8 cellular contexts compared by ENCODE assay signal in genomic region chr19:55165952-55166529, GRCh38. TPM values are rescaled to one million over a fixed set of nuclear protein-coding genes. Genes with fewer than 3 reads are reported as not detected.
DNase-seq lines count a peak whose midpoint lies in the region; ATAC-seq and TF ChIP-seq lines count a peak whose summit lies in the region.

No MANE protein-coding gene starts in this region.

- H3K27me3 ChIP-seq in iPS-15b (ENCODE audit: control insufficient read depth, insufficient read depth, low read length), result peaks cover 35% of the 10 kb centered on the region

- no peak overlapping the region for H3K9ac ChIP-seq in SK-N-MC (ENCODE audit: insufficient read length)
- no peak overlapping the region for H3K9ac ChIP-seq in iPS-15b (ENCODE audit: low read depth, low read length)

- H3K27ac Mint-ChIP-seq in brain, result peak overlapping the region in 3 of 5 experiments; percentile 52 to 92 (median 91)

- DNase-seq in AG08395 (ENCODE audit: low spot score) (peak; percentile 69), NCI-H1092 treated with DMSO at 0.1 percent for 48 hours (lab: John Stamatoyannopoulos, UW) (peak; percentile 5), SK-N-MC (ENCODE audit: low read depth, low spot score) (no peak), skeletal muscle cell (ENCODE audit: low read depth) (no peak)

- H3K36me3 ChIP-seq in SK-N-MC (ENCODE audit: insufficient read depth, low read length) (no peaks in the 10 kb centered on the region), iPS-15b (ENCODE audit: control insufficient read depth, insufficient read depth, low read length) (no peaks in the 10 kb centered on the region)

- H3K36me3 Mint-ChIP-seq in brain, result no peaks in the 10 kb centered on the region

- H3K9me3 ChIP-seq in SK-N-MC (ENCODE audit: low read depth, low read length) (no peaks in the 10 kb centered on the region), iPS-15b (ENCODE audit: control insufficient read depth, insufficient read depth, low read length) (no peaks in the 10 kb centered on the region)

- ATAC-seq in GM18909 (IDR thresholded peaks at IDR 0.05; ENCODE audit: poor library complexity, unreplicated experiment) (peak; percentile 23), GM19397 (IDR thresholded peaks at IDR 0.05; ENCODE audit: unreplicated experiment) (no peak)

- H3K4me1 Mint-ChIP-seq in brain, result peaks cover 11% of the 10 kb centered on the region

- peaks cover 2% of the 10 kb centered on the region for H3K4me1 ChIP-seq in iPS-15b (ENCODE audit: control insufficient read depth, insufficient read depth, low read length)

- peaks cover 79% of the 10 kb centered on the region for H3K27me3 Mint-ChIP-seq in brain

- peak overlapping the region; percentile 86 to 91 (median 90) for H3K4me3 Mint-ChIP-seq in brain

- peak overlapping the region; percentile 75 for H3K4me3 ChIP-seq in SK-N-MC
- peak overlapping the region; percentile 79 for H3K4me3 ChIP-seq in iPS-15b (ENCODE audit: low read depth, low read length)
- peak overlapping the region; percentile 55 for H3K4me3 ChIP-seq in skeletal muscle cell (ENCODE audit: low read depth, low read length)

- no peaks in the 10 kb centered on the region for H3K9me3 Mint-ChIP-seq in brain

- no peak overlapping the region for H3K27ac ChIP-seq in SK-N-MC

- TF ChIP-seq CTCF in brain (conservative IDR thresholded peaks at IDR 0.05), result peak; percentile 72 to 82

RNA-seq across cellular contexts. Expression of gene DNAAF3, which starts 0.4 kb away (rescaled TPM):
- polyA plus RNA-seq in brain (ENCODE audit: insufficient read depth, low read depth, low replicate concordance), result 0.64 TPM

RNA-seq across cellular contexts. Expression of gene TNNI3, which starts 8.5 kb away (rescaled TPM):
- polyA plus RNA-seq in brain (ENCODE audit: insufficient read depth, low read depth, low replicate concordance), result not detected

RNA-seq across cellular contexts. Expression of gene SYT5, which starts 14.0 kb away (rescaled TPM):
- 51.8 TPM for polyA plus RNA-seq in brain (ENCODE audit: insufficient read depth, low read depth, low replicate concordance)

RNA-seq across cellular contexts. Expression of gene TNNT1, which starts 17.0 kb away (rescaled TPM):
- 5.7 TPM for polyA plus RNA-seq in brain (ENCODE audit: insufficient read depth, low read depth, low replicate concordance)

RNA-seq across cellular contexts. Expression of gene PTPRH, which starts 43.3 kb away (rescaled TPM):
- 4.5 TPM for polyA plus RNA-seq in brain (ENCODE audit: insufficient read depth, low read depth, low replicate concordance)

Comparison
In these comparisons a context has a peak if more than half of its experiments do, and no peak if none do; other contexts are left out.
1. DNase-seq: peak in AG08395 (single experiment) and NCI-H1092 treated with DMSO at 0.1 percent for 48 hours (single experiment); none in SK-N-MC (single experiment) and skeletal muscle cell (single experiment).
2. Peak in every context shown above with its lines, with median percentiles within 50 percentile points of each other: H3K4me3 ChIP-seq.